Comparison of ENCODE assay signal across 8 cellular contexts in the genomic region with DNA sequence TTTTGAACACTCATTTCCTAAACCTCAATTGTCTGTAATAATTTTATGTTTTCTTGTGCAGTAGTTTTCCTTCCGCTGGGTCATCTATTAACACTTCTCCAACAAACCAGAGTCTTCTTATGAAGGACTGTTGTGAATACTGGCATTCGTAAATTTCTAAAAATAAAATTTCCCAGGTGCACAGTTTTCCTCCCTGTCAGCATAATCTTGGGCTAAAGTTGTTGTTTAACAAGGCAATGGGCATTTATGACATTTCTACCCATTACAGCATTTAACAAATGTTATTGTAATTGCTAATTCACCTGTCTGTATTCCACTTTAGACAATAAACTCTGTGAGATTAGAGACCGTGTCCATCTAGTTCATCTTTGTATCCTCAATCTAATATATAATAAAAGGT. TPM values are rescaled to one million over a fixed set of nuclear protein-coding genes. Genes with fewer than 3 reads are reported as not detected.
DNase-seq lines count a peak whose midpoint lies in the region; ATAC-seq and TF ChIP-seq lines count a peak whose summit lies in the region.

No MANE protein-coding gene starts in this region.

- POLR2A ChIA-PET in activated CD4-positive, alpha-beta T cell treated with anti-CD3 and anti-CD28 coated beads for 36 hours (lab: Charles Lee), result interaction anchor here (0.6 kb wide), 1 partner anchor 695 kb away, joined by 3 read pairs; no protein-coding TSS in a partner anchor

- no peak for TF ChIP-seq POLR2A in suprapubic skin (IDR thresholded peaks at IDR 0.05)

- no peak for DNase-seq in activated CD4-positive, alpha-beta T cell treated with anti-CD3 and anti-CD28 coated beads for 36 hours
- DNase-seq in activated CD4-positive, alpha-beta T cell treated with anti-CD3 and anti-CD28 coated beads for 4 hours, result no peak
- no peak for DNase-seq in activated T-helper 1 cell treated with anti-CD3 and anti-CD28 coated beads, Interleukin-12 subunit alpha, Interleukin-12 subunit beta, Interleukin-2, Interleukin-4 antibody, amounts not matched to agents 30 ng/mL and 10 ng/mL and 1 ng/mL, durations not matched to agents 14 hours and 24 hours and 36 hours (ENCODE audit: low spot score)
- DNase-seq in immature natural killer cell (no peak), suprapubic skin (ENCODE audit: low spot score in 2 of 2) (no peak), NCI-H774 (lab: John Stamatoyannopoulos, UW) (no peak), NCI-H1048 (lab: John Stamatoyannopoulos, UW) (no peak)
- DNase-seq in activated effector memory CD4-positive, alpha-beta T cell treated with Interleukin-2 at 50 U/mL for 16 hours, result no peak

- H3K4me3 ChIP-seq in suprapubic skin, result peak overlapping the region; percentile 96

- H3K4me1 Mint-ChIP-seq in activated CD4-positive, alpha-beta T cell treated with anti-CD3 and anti-CD28 coated beads for 36 hours, result peaks cover 56% of the 10 kb centered on the region
- peaks cover 45% of the 10 kb centered on the region for H3K4me1 Mint-ChIP-seq in activated T-helper 1 cell treated with anti-CD3 and anti-CD28 coated beads, Interleukin-12 subunit alpha, Interleukin-12 subunit beta, Interleukin-2, Interleukin-4 antibody, amounts not matched to agents 30 ng/mL and 10 ng/mL and 1 ng/mL, durations not matched to agents 14 hours and 24 hours and 36 hours (ENCODE audit: low read depth)
- H3K4me1 Mint-ChIP-seq in immature natural killer cell, result peaks cover 58 to 67% of the 10 kb centered on the region in 2 donors

- 52% methylated on average over 3 of the region's 3 CpGs for WGBS in suprapubic skin

- TF ChIP-seq CTCF in suprapubic skin (IDR thresholded peaks at IDR 0.05), result no peak

- CTCF ChIA-PET in activated CD4-positive, alpha-beta T cell treated with anti-CD3 and anti-CD28 coated beads for 36 hours (lab: Charles Lee), result interaction anchor here (1.5 kb wide), 1 partner anchor 15 kb away, joined by 5 read pairs; no protein-coding TSS in a partner anchor

- no peak for TF ChIP-seq EP300 in suprapubic skin (IDR thresholded peaks at IDR 0.05)

- no peaks in the 10 kb centered on the region for H3K27me3 Mint-ChIP-seq in activated CD4-positive, alpha-beta T cell treated with anti-CD3 and anti-CD28 coated beads for 36 hours
- H3K27me3 Mint-ChIP-seq in activated T-helper 1 cell treated with anti-CD3 and anti-CD28 coated beads, Interleukin-12 subunit alpha, Interleukin-12 subunit beta, Interleukin-2, Interleukin-4 antibody, amounts not matched to agents 30 ng/mL and 10 ng/mL and 1 ng/mL, durations not matched to agents 14 hours and 24 hours and 36 hours (ENCODE audit: insufficient read depth), result peaks cover 5% of the 10 kb centered on the region
- H3K27me3 Mint-ChIP-seq in immature natural killer cell (ENCODE audit: low read depth in 3 of 3), result peaks cover 6 to 20% (median 13%) of the 10 kb centered on the region in 3 donors

- peak overlapping the region; percentile 95 for H3K4me3 Mint-ChIP-seq in activated CD4-positive, alpha-beta T cell treated with anti-CD3 and anti-CD28 coated beads for 36 hours
- peak overlapping the region; percentile 98 for H3K4me3 Mint-ChIP-seq in activated T-helper 1 cell treated with anti-CD3 and anti-CD28 coated beads, Interleukin-12 subunit alpha, Interleukin-12 subunit beta, Interleukin-2, Interleukin-4 antibody, amounts not matched to agents 30 ng/mL and 10 ng/mL and 1 ng/mL, durations not matched to agents 14 hours and 24 hours and 36 hours
- peak overlapping the region; percentile 93 to 100 (median 95) for H3K4me3 Mint-ChIP-seq in immature natural killer cell

- H3K36me3 ChIP-seq in suprapubic skin, result no peaks in the 10 kb centered on the region

- no peaks in the 10 kb centered on the region for H3K9me3 ChIP-seq in suprapubic skin

- intact Hi-C loops in activated CD4-positive, alpha-beta T cell treated with anti-CD3 and anti-CD28 coated beads for 36 hours (cut with DNase I, micrococcal nuclease), result loop anchor here (5.0 to 10.0 kb wide), 5 partner anchors 232 to 650 kb away; no protein-coding TSS in a partner anchor
- intact Hi-C loops in activated T-helper 1 cell treated with anti-CD3 and anti-CD28 coated beads, Interleukin-12 subunit alpha, Interleukin-12 subunit beta, Interleukin-2, Interleukin-4 antibody, amounts not matched to agents 30 ng/mL and 10 ng/mL and 1 ng/mL, durations not matched to agents 14 hours and 24 hours and 36 hours (cut with micrococcal nuclease), result loop anchor here (5.0 to 10.0 kb wide), 3 partner anchors 347 to 953 kb away; a partner anchor contains a TSS

- no peak overlapping the region for H3K27ac ChIP-seq in suprapubic skin

- peaks cover 17% of the 10 kb centered on the region for H3K27me3 ChIP-seq in suprapubic skin

- no peak overlapping the region for H3K27ac Mint-ChIP-seq in activated CD4-positive, alpha-beta T cell treated with anti-CD3 and anti-CD28 coated beads for 36 hours
- H3K27ac Mint-ChIP-seq in activated T-helper 1 cell treated with anti-CD3 and anti-CD28 coated beads, Interleukin-12 subunit alpha, Interleukin-12 subunit beta, Interleukin-2, Interleukin-4 antibody, amounts not matched to agents 30 ng/mL and 10 ng/mL and 1 ng/mL, durations not matched to agents 14 hours and 24 hours and 36 hours, result peak overlapping the region; percentile 88
- H3K27ac Mint-ChIP-seq in immature natural killer cell, result peak overlapping the region; percentile 93 to 98 (median 98)

- no peaks in the 10 kb centered on the region for H3K9me3 Mint-ChIP-seq in activated CD4-positive, alpha-beta T cell treated with anti-CD3 and anti-CD28 coated beads for 36 hours (ENCODE audit: low read depth)
- no peaks in the 10 kb centered on the region for H3K9me3 Mint-ChIP-seq in activated T-helper 1 cell treated with anti-CD3 and anti-CD28 coated beads, Interleukin-12 subunit alpha, Interleukin-12 subunit beta, Interleukin-2, Interleukin-4 antibody, amounts not matched to agents 30 ng/mL and 10 ng/mL and 1 ng/mL, durations not matched to agents 14 hours and 24 hours and 36 hours
- no peaks in the 10 kb centered on the region for H3K9me3 Mint-ChIP-seq in immature natural killer cell

- no peak for ATAC-seq in activated CD4-positive, alpha-beta T cell treated with anti-CD3 and anti-CD28 coated beads for 36 hours

- H3K4me1 ChIP-seq in suprapubic skin, result peaks cover 55% of the 10 kb centered on the region

- H3K36me3 Mint-ChIP-seq in activated CD4-positive, alpha-beta T cell treated with anti-CD3 and anti-CD28 coated beads for 36 hours (ENCODE audit: low read depth), result peaks cover 14% of the 10 kb centered on the region
- H3K36me3 Mint-ChIP-seq in activated T-helper 1 cell treated with anti-CD3 and anti-CD28 coated beads, Interleukin-12 subunit alpha, Interleukin-12 subunit beta, Interleukin-2, Interleukin-4 antibody, amounts not matched to agents 30 ng/mL and 10 ng/mL and 1 ng/mL, durations not matched to agents 14 hours and 24 hours and 36 hours (ENCODE audit: low read depth), result peaks cover 14% of the 10 kb centered on the region
- no peaks in the 10 kb centered on the region for H3K36me3 Mint-ChIP-seq in immature natural killer cell

RNA-seq across cellular contexts. Expression of a gene that starts 1.2 kb away (rescaled TPM):
- total RNA-seq in activated CD4-positive, alpha-beta T cell treated with anti-CD3 and anti-CD28 coated beads for 36 hours, result 10 to 100 TPM; 21.6 to 22.5 TPM
- total RNA-seq in activated T-helper 1 cell treated with anti-CD3 and anti-CD28 coated beads, Interleukin-12 subunit alpha, Interleukin-12 subunit beta, Interleukin-2, Interleukin-4 antibody, amounts not matched to agents 30 ng/mL and 10 ng/mL and 1 ng/mL, durations not matched to agents 14 hours and 24 hours and 36 hours, result 39.4 and 40.5 TPM in 2 replicates
- 10 to 100 TPM; 13.0 to 22.8 (median 21.4) TPM for polyA plus RNA-seq in immature natural killer cell
- 10 to 100 TPM; 25.5 to 39.5 (median 31.9) TPM for total RNA-seq in suprapubic skin

RNA-seq across cellular contexts. Expression of a gene that starts 12.8 kb away (rescaled TPM):
- total RNA-seq in activated CD4-positive, alpha-beta T cell treated with anti-CD3 and anti-CD28 coated beads for 36 hours, result 10 to 100 TPM; 72.3 to 96.3 TPM
- total RNA-seq in activated T-helper 1 cell treated with anti-CD3 and anti-CD28 coated beads, Interleukin-12 subunit alpha, Interleukin-12 subunit beta, Interleukin-2, Interleukin-4 antibody, amounts not matched to agents 30 ng/mL and 10 ng/mL and 1 ng/mL, durations not matched to agents 14 hours and 24 hours and 36 hours, result 118 and 123 TPM in 2 replicates
- 10 to 100 TPM; 43.3 to 75.8 (median 75.3) TPM for polyA plus RNA-seq in immature natural killer cell
- 10 to 100 TPM; 33.8 to 57.5 (median 46.6) TPM for total RNA-seq in suprapubic skin
